In genomic region chr10:11227103-11227502, GRCh38 we compare ENCODE assay signal across 10 cellular contexts.
DNase-seq lines count a peak whose midpoint lies in the region; ATAC-seq and TF ChIP-seq lines count a peak whose summit lies in the region.
"Had no signal": no experiment of that assay in that cellular context is flagged by ENCODE, and none has a peak within 500 bp of the region (broad histone marks: within the 10 kb centered on the region; RNA-seq: fewer than 3 reads in every experiment).

No MANE protein-coding gene starts in this region.

- H3K27me3 Mint-ChIP-seq in activated CD8-positive, alpha-beta memory T cell treated with anti-CD3 and anti-CD28 coated beads, Interleukin-2, amount 10 ng/mL, durations not matched to agents 7 days and 5 days, result no peaks in the 10 kb centered on the region

- no peak for DNase-seq in activated CD8-positive, alpha-beta memory T cell treated with anti-CD3 and anti-CD28 coated beads, Interleukin-2, amount 10 ng/mL, durations not matched to agents 7 days and 5 days
- DNase-seq in activated CD8-positive, alpha-beta memory T cell treated with anti-CD3 and anti-CD28 coated beads, Interleukin-2, amount 50 U/mL, for 48 hours, result no peak
- DNase-seq in NCI-H524 treated with DMSO at 0.1 percent for 48 hours (lab: John Stamatoyannopoulos, UW) (no peak), hepatocyte (ENCODE audit: low spot score) (no peak), A673 (ENCODE audit: low spot score) (no peak)
- DNase-seq: mesendoderm had no signal

- intact Hi-C loops in A673 (cut with micrococcal nuclease; ENCODE audit: unreplicated experiment), result no loop called here

- peaks cover 92% of the 10 kb centered on the region for H3K4me1 Mint-ChIP-seq in activated CD8-positive, alpha-beta memory T cell treated with anti-CD3 and anti-CD28 coated beads, Interleukin-2, amount 10 ng/mL, durations not matched to agents 7 days and 5 days

- no peaks in the 10 kb centered on the region for H3K9me2 ChIP-seq in hepatocyte (replicated peaks; ENCODE audit: insufficient read depth)

- H3K27me3 ChIP-seq in neutrophil, result no peaks in the 10 kb centered on the region
- H3K27me3 ChIP-seq in hepatocyte, result no peaks in the 10 kb centered on the region
- peaks cover 60% of the 10 kb centered on the region for H3K27me3 ChIP-seq in A673 (replicated peaks; ENCODE audit: insufficient read depth, low read depth, low read length, poor library complexity)

- no peaks in the 10 kb centered on the region for H3K79me2 ChIP-seq in hepatocyte

- POLR2A ChIA-PET in A673 (lab: Charles Lee; ENCODE audit: low non-redundant PET), result no interaction called here

- H3K27ac ChIP-seq in KOPT-K1 (ENCODE audit: low read depth, low read length, poor library complexity, severe bottlenecking) (peak overlapping the region; percentile 61), neutrophil (peak overlapping the region; percentile 85), hepatocyte (no peak overlapping the region), A673 (ENCODE audit: low read depth, low read length, poor library complexity, severe bottlenecking) (no peak overlapping the region)
- H3K27ac ChIP-seq: epithelial cell of prostate had no signal

- CTCF ChIA-PET in activated CD8-positive, alpha-beta memory T cell treated with anti-CD3 and anti-CD28 coated beads, Interleukin-2, amount 10 ng/mL, durations not matched to agents 7 days and 5 days (lab: Charles Lee), result interaction anchor here (1.1 to 1.6 kb wide), 3 partner anchors 9 to 25 kb away, joined by 3 to 5 read pairs (median 3); no protein-coding TSS in a partner anchor
- CTCF ChIA-PET in A673 (lab: Charles Lee), result no interaction called here

- H3K36me3 ChIP-seq in KOPT-K1 (ENCODE audit: insufficient read depth, low read length), result peaks cover 91% of the 10 kb centered on the region
- peaks cover 86% of the 10 kb centered on the region for H3K36me3 ChIP-seq in neutrophil
- no peaks in the 10 kb centered on the region for H3K36me3 ChIP-seq in hepatocyte (replicated peaks; ENCODE audit: insufficient read depth, low read depth)
- no peaks in the 10 kb centered on the region for H3K36me3 ChIP-seq in A673 (ENCODE audit: insufficient read depth, low read length, poor library complexity, severe bottlenecking)

- ATAC-seq in activated CD8-positive, alpha-beta memory T cell treated with anti-CD3 and anti-CD28 coated beads, Interleukin-2, amount 10 ng/mL, durations not matched to agents 7 days and 5 days, result peak; percentile 8
- ATAC-seq in HG02623 (IDR thresholded peaks at IDR 0.05; ENCODE audit: unreplicated experiment), result peak; percentile 34

- H3K4me3 ChIP-seq in neutrophil (ENCODE audit: low read depth in 1 of 2, low read length in 1 of 2) (peak overlapping the region; percentile 28 to 48), hepatocyte (no peak overlapping the region), A673 (ENCODE audit: low read depth, low read length, poor library complexity, severe bottlenecking) (no peak overlapping the region)

- H3K4me3 Mint-ChIP-seq in activated CD8-positive, alpha-beta memory T cell treated with anti-CD3 and anti-CD28 coated beads, Interleukin-2, amount 10 ng/mL, durations not matched to agents 7 days and 5 days, result peak overlapping the region; percentile 15

- peaks cover 63 to 68% of the 10 kb centered on the region in 2 experiments for H3K4me1 ChIP-seq in neutrophil (ENCODE audit: control insufficient read depth in 1 of 2, insufficient read depth in 1 of 2, low read depth in 1 of 2, low read length in 1 of 2)
- no peaks in the 10 kb centered on the region for H3K4me1 ChIP-seq in hepatocyte (ENCODE audit: insufficient read depth)
- H3K4me1 ChIP-seq in A673 (ENCODE audit: insufficient read depth, low read length, poor library complexity, severe bottlenecking), result no peaks in the 10 kb centered on the region

- no TSS peak for BruUV-seq in A673 (replicated peaks; lab: Mats Ljungman, UMichigan)

- WGBS in hepatocyte (ENCODE audit: low lambda C conversion rate, missing lambda C conversion rate), result 95% methylated on average over 7 of the region's 7 CpGs

- peaks cover 79% of the 10 kb centered on the region for H3K36me3 Mint-ChIP-seq in activated CD8-positive, alpha-beta memory T cell treated with anti-CD3 and anti-CD28 coated beads, Interleukin-2, amount 10 ng/mL, durations not matched to agents 7 days and 5 days

- H2AFZ ChIP-seq in hepatocyte, result no peak overlapping the region

- H3K4me2 ChIP-seq in hepatocyte, result no peak overlapping the region

- H3K27ac Mint-ChIP-seq in activated CD8-positive, alpha-beta memory T cell treated with anti-CD3 and anti-CD28 coated beads, Interleukin-2, amount 10 ng/mL, durations not matched to agents 7 days and 5 days, result peak overlapping the region; percentile 83

- H3K9me3 Mint-ChIP-seq in activated CD8-positive, alpha-beta memory T cell treated with anti-CD3 and anti-CD28 coated beads, Interleukin-2, amount 10 ng/mL, durations not matched to agents 7 days and 5 days (ENCODE audit: low read depth), result no peaks in the 10 kb centered on the region

- H4K20me1 ChIP-seq in hepatocyte (ENCODE audit: insufficient read depth, poor library complexity, severe bottlenecking), result no peaks in the 10 kb centered on the region

- no peaks in the 10 kb centered on the region for H3K9me3 ChIP-seq in KOPT-K1 (ENCODE audit: insufficient read depth, low read length, poor library complexity, severe bottlenecking)
- H3K9me3 ChIP-seq in neutrophil, result no peaks in the 10 kb centered on the region
- no peaks in the 10 kb centered on the region for H3K9me3 ChIP-seq in hepatocyte (ENCODE audit: low read depth)
- no peaks in the 10 kb centered on the region for H3K9me3 ChIP-seq in A673 (ENCODE audit: low read depth, low read length, poor library complexity, severe bottlenecking)

- TF ChIP-seq CTCF in neutrophil (IDR thresholded peaks at IDR 0.05), result no peak
- no peak for TF ChIP-seq CTCF in hepatocyte (IDR thresholded peaks at IDR 0.05; ENCODE audit: poor library complexity)
- TF ChIP-seq CTCF in A673 (conservative IDR thresholded peaks at IDR 0.05; ENCODE audit: low read depth, low read length), result no peak

Comparison
In these comparisons a context has a peak if more than half of its experiments do, and no peak if none do; other contexts are left out.
1. H3K27ac ChIP-seq: peak in KOPT-K1 (single experiment) and neutrophil (single experiment); none in hepatocyte (single experiment) and A673 (single experiment).
2. H3K4me3 ChIP-seq: peak in neutrophil (2 of 2); none in hepatocyte (single experiment) and A673 (single experiment).